In the genomic region with DNA sequence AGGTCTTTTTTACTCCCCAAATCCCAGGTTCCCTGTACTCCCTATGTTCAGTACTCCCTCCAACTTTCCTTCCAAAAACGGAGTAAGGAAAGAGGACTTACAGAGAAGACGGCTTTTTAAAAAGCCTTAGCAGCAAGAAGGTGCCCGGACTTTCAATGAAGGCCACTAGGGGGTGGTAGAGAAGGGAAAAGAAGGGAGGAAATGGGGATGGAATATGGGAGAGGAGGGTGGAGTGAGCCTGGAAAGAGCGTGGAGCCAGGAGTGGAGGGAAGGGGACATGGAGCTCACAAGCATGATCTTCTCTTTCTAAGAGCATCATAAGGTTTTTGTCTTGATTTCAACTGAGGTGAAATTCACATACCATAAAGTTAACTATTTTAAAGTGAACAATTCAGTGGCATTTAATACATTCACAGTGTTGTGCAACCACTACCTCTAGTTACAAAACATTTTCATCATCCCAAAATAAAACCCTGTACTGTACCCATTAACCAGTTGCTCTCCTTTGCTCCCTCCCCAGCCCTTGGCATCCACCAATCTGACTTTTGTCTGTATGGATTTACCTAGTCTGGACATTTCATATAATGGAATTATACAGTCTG, we compare ENCODE assay signal across 9 cellular contexts.
DNase-seq lines count a peak whose midpoint lies in the region; ATAC-seq and TF ChIP-seq lines count a peak whose summit lies in the region.
"Had no signal": no experiment of that assay in that cellular context is flagged by ENCODE, and none has a peak within 500 bp of the region (broad histone marks: within the 10 kb centered on the region; RNA-seq: fewer than 3 reads in every experiment).

No MANE protein-coding gene starts in this region.

- POLR2A ChIA-PET in activated CD4-positive, alpha-beta T cell treated with anti-CD3 and anti-CD28 coated beads for 36 hours (lab: Charles Lee) = no interaction called here

- no peak overlapping the region for H3K4me3 Mint-ChIP-seq in activated CD4-positive, alpha-beta T cell treated with anti-CD3 and anti-CD28 coated beads for 36 hours
- no peak overlapping the region for H3K4me3 Mint-ChIP-seq in osteocyte (ENCODE audit: unreplicated experiment)
- H3K4me3 Mint-ChIP-seq: activated naive CD8-positive, alpha-beta T cell treated with anti-CD3 and anti-CD28 coated beads, Interleukin-2, amount 10 ng/mL, durations not matched to agents 7 days and 5 days had no signal

- no peaks in the 10 kb centered on the region for H3K36me3 Mint-ChIP-seq in activated CD4-positive, alpha-beta T cell treated with anti-CD3 and anti-CD28 coated beads for 36 hours (ENCODE audit: low read depth)
- H3K36me3 Mint-ChIP-seq in osteocyte (ENCODE audit: unreplicated experiment) = no peaks in the 10 kb centered on the region
- H3K36me3 Mint-ChIP-seq: activated naive CD8-positive, alpha-beta T cell treated with anti-CD3 and anti-CD28 coated beads, Interleukin-2, amount 10 ng/mL, durations not matched to agents 7 days and 5 days had no signal

- H3K27ac Mint-ChIP-seq in activated CD4-positive, alpha-beta T cell treated with anti-CD3 and anti-CD28 coated beads for 36 hours = no peak overlapping the region
- no peak overlapping the region for H3K27ac Mint-ChIP-seq in osteocyte (ENCODE audit: unreplicated experiment)
- H3K27ac Mint-ChIP-seq: activated naive CD8-positive, alpha-beta T cell treated with anti-CD3 and anti-CD28 coated beads, Interleukin-2, amount 10 ng/mL, durations not matched to agents 7 days and 5 days had no signal

- CTCF ChIA-PET in activated CD4-positive, alpha-beta T cell treated with anti-CD3 and anti-CD28 coated beads for 36 hours (lab: Charles Lee) = interaction anchor here (0.6 to 3.1 kb wide), 14 partner anchors 9 to 243 kb away, joined by 3 to 9 read pairs (median 4); no protein-coding TSS in a partner anchor

- H3K9me3 Mint-ChIP-seq in activated CD4-positive, alpha-beta T cell treated with anti-CD3 and anti-CD28 coated beads for 36 hours (ENCODE audit: low read depth) = no peaks in the 10 kb centered on the region
- H3K9me3 Mint-ChIP-seq in osteocyte (ENCODE audit: unreplicated experiment) = no peaks in the 10 kb centered on the region
- H3K9me3 Mint-ChIP-seq: activated naive CD8-positive, alpha-beta T cell treated with anti-CD3 and anti-CD28 coated beads, Interleukin-2, amount 10 ng/mL, durations not matched to agents 7 days and 5 days had no signal

- intact Hi-C loops in activated CD4-positive, alpha-beta T cell treated with anti-CD3 and anti-CD28 coated beads for 36 hours (cut with DNase I, micrococcal nuclease) = loop anchor here (1.0 to 10.0 kb wide), 5 partner anchors 145 to 596 kb away; no protein-coding TSS in a partner anchor

- DNase-seq in activated CD4-positive, alpha-beta T cell treated with anti-CD3 and anti-CD28 coated beads for 36 hours = peak; percentile 51
- no peak for DNase-seq in activated CD4-positive, alpha-beta T cell treated with anti-CD3 and anti-CD28 coated beads, Interleukin-2, amount 50 U/mL, for 4 hours
- DNase-seq in HT1080 (ENCODE audit: low read depth) (peak; percentile 70), SKM-1 (lab: John Stamatoyannopoulos, UW; ENCODE audit: unreplicated experiment) (peak; percentile 66), osteocyte (ENCODE audit: extremely low spot score, unreplicated experiment) (no peak)
- DNase-seq: activated naive CD8-positive, alpha-beta T cell treated with anti-CD3 and anti-CD28 coated beads, Interleukin-2, amount 10 ng/mL, durations not matched to agents 7 days and 5 days had no signal

- H3K27me3 Mint-ChIP-seq in activated CD4-positive, alpha-beta T cell treated with anti-CD3 and anti-CD28 coated beads for 36 hours = no peaks in the 10 kb centered on the region
- peaks cover 6% of the 10 kb centered on the region for H3K27me3 Mint-ChIP-seq in osteocyte (ENCODE audit: unreplicated experiment)

- H3K4me1 Mint-ChIP-seq in activated CD4-positive, alpha-beta T cell treated with anti-CD3 and anti-CD28 coated beads for 36 hours = no peaks in the 10 kb centered on the region
- no peaks in the 10 kb centered on the region for H3K4me1 Mint-ChIP-seq in osteocyte (ENCODE audit: unreplicated experiment)
- H3K4me1 Mint-ChIP-seq: activated naive CD8-positive, alpha-beta T cell treated with anti-CD3 and anti-CD28 coated beads, Interleukin-2, amount 10 ng/mL, durations not matched to agents 7 days and 5 days had no signal

- peak; percentile 71 for TF ChIP-seq CTCF in osteocyte (IDR thresholded peaks at IDR 0.05)

- no peak for ATAC-seq in activated CD4-positive, alpha-beta T cell treated with anti-CD3 and anti-CD28 coated beads for 36 hours
- ATAC-seq in esophagus mucosa (peak; percentile 59), GM19324 (IDR thresholded peaks at IDR 0.05; ENCODE audit: low FRiP score, unreplicated experiment) (no peak), GM21526 (IDR thresholded peaks at IDR 0.05; ENCODE audit: low FRiP score, unreplicated experiment) (no peak)

Comparison
In these comparisons a context has a peak if more than half of its experiments do, and no peak if none do; other contexts are left out.
1. DNase-seq: peak in activated CD4-positive, alpha-beta T cell treated with anti-CD3 and anti-CD28 coated beads for 36 hours (single experiment), HT1080 (single experiment) and SKM-1 (single experiment); none in activated CD4-positive, alpha-beta T cell treated with anti-CD3 and anti-CD28 coated beads, Interleukin-2, amount 50 U/mL, for 4 hours (0 of 2) and osteocyte (single experiment).